Comparison of ENCODE assay signal across 23 cellular contexts in the genomic region with DNA sequence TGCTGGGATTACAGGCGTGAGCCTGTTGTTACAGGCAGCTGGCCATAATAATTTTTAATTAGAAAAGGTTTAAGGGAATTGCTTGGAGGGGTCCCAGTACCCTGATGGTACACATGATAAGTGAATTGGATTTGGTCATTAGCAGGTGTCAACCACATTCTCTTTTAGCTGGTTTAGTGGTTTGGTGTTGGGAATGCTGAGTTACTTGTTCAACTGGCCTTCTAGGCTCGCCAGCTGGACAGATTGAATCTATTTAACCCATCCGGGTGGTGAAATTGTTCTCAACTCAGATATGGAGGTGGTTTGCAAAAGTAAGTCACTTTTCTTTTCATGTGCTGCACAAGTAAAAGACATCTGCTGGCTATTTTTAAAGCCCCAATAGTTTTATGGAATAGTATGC.
"Had no signal": no experiment of that assay in that cellular context is flagged by ENCODE, and none has a peak within 500 bp of the region (broad histone marks: within the 10 kb centered on the region; RNA-seq: fewer than 3 reads in every experiment).

No MANE protein-coding gene starts in this region.

- H3K4me1 ChIP-seq: gastrocnemius medialis, heart right ventricle, left lung, lower lobe of right lung had no signal

- H3K27ac ChIP-seq: coronary artery, dorsolateral prefrontal cortex, epithelial cell of prostate, esophagus squamous epithelium, gastrocnemius medialis, heart right ventricle, left lung, lower lobe of right lung had no signal

- H3K4me3 ChIP-seq: coronary artery, dorsolateral prefrontal cortex, esophagus squamous epithelium, gastrocnemius medialis, heart right ventricle, left lung, lower lobe of right lung, mucosa of descending colon had no signal

- H3K27ac Mint-ChIP-seq: mesothelial cell of epicardium had no signal

- H3K4me3 Mint-ChIP-seq: mesothelial cell of epicardium had no signal

- H3K27me3 ChIP-seq: esophagus squamous epithelium, gastrocnemius medialis, left lung had no signal

- H3K36me3 ChIP-seq: esophagus squamous epithelium, gastrocnemius medialis, heart right ventricle, left lung, lower lobe of right lung had no signal

- H3K36me3 Mint-ChIP-seq: mesothelial cell of epicardium had no signal

- H3K9me3 ChIP-seq: esophagus squamous epithelium, gastrocnemius medialis, heart right ventricle, left lung, lower lobe of right lung, mucosa of descending colon had no signal

- ATAC-seq: esophagus mucosa, gastrocnemius medialis, heart right ventricle, left cardiac atrium, left lung, left ventricle myocardium superior, lower lobe of right lung, mucosa of descending colon had no signal

- DNase-seq: dermis blood vessel endothelial cell; dorsolateral prefrontal cortex; effector CD4-positive, alpha-beta T cell; effector memory CD4-positive, alpha-beta T cell; erythroblast; esophagus squamous epithelium; foreskin fibroblast; foreskin melanocyte; gastrocnemius medialis; glutamatergic neuron; head of caudate nucleus; heart right ventricle; hippocampal formation; left cardiac atrium; left lung; left ventricle myocardium superior; lower lobe of right lung; mesenchymal stem cell; mucosa of descending colon had no signal

- H3K4me1 Mint-ChIP-seq: mesothelial cell of epicardium had no signal
